1 cellular context compared by ENCODE assay signal in genomic region chr6:3297909-3298308, GRCh38.
TF ChIP-seq lines count a peak whose summit lies in the region.

No MANE protein-coding gene starts in this region.

TF ChIP-seq in WTC11, 78 proteins besides CTCF, POLR2A, EP300 and RAD21 (continued from another document):
- TF ChIP-seq ATF6 (CRISPR knock-in tag; IDR thresholded peaks at IDR 0.05) (no peak), ZNF423 (CRISPR knock-in tag; IDR thresholded peaks at IDR 0.05) (no peak)
